1 cellular context compared by ENCODE assay signal in genomic region chr2:207698303-207698702, GRCh38.
TF ChIP-seq lines count a peak whose summit lies in the region.

No MANE protein-coding gene starts in this region.

TF ChIP-seq in HepG2, 621 proteins besides CTCF, POLR2A, EP300 and RAD21:
- TF ChIP-seq ZNF558 (CRISPR knock-in tag; IDR thresholded peaks at IDR 0.05; ENCODE audit: borderline replicate concordance): no peak
- no peak for TF ChIP-seq ZNF101 (CRISPR knock-in tag; IDR thresholded peaks at IDR 0.05; ENCODE audit: borderline replicate concordance, low read depth)
- TF ChIP-seq BCLAF1 (IDR thresholded peaks at IDR 0.05): no peak
- no peak for TF ChIP-seq NFE2L1 (CRISPR knock-in tag; IDR thresholded peaks at IDR 0.05; ENCODE audit: borderline replicate concordance)
- TF ChIP-seq, protein P1, sequence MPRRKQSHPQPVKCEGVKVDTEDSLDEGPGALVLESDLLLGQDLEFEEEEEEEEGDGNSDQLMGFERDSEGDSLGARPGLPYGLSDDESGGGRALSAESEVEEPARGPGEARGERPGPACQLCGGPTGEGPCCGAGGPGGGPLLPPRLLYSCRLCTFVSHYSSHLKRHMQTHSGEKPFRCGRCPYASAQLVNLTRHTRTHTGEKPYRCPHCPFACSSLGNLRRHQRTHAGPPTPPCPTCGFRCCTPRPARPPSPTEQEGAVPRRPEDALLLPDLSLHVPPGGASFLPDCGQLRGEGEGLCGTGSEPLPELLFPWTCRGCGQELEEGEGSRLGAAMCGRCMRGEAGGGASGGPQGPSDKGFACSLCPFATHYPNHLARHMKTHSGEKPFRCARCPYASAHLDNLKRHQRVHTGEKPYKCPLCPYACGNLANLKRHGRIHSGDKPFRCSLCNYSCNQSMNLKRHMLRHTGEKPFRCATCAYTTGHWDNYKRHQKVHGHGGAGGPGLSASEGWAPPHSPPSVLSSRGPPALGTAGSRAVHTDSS (CRISPR knock-in tag; conservative IDR thresholded peaks at IDR 0.05): no peak
- no peak for TF ChIP-seq RBM22 (optimal IDR thresholded peaks at IDR 0.05; ENCODE audit: low read length)
- TF ChIP-seq TOE1 (CRISPR knock-in tag; IDR thresholded peaks at IDR 0.05): no peak
- TF ChIP-seq ZNF232 (CRISPR knock-in tag; IDR thresholded peaks at IDR 0.05; ENCODE audit: borderline replicate concordance): no peak
- no peak for TF ChIP-seq ZNF207 (IDR thresholded peaks at IDR 0.05; ENCODE audit: borderline replicate concordance)
- TF ChIP-seq NR1H2 (CRISPR knock-in tag; IDR thresholded peaks at IDR 0.05; ENCODE audit: borderline replicate concordance, low read depth): no peak
- no peak for TF ChIP-seq EED (CRISPR knock-in tag; IDR thresholded peaks at IDR 0.05)
- no peak for TF ChIP-seq ZFP36L1 (CRISPR knock-in tag; IDR thresholded peaks at IDR 0.05)
- TF ChIP-seq, protein P2, sequence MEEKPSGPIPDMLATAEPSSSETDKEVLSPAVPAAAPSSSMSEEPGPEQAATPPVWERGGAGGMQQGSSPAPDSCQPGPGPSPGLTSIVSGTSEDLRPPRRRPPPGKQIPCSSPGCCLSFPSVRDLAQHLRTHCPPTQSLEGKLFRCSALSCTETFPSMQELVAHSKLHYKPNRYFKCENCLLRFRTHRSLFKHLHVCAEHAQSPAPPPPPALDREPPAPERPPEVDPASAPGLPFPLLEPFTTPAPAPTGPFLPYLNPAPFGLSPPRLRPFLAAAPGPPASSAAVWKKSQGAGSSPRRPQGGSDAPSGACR (CRISPR knock-in tag; IDR thresholded peaks at IDR 0.05): no peak
- TF ChIP-seq, protein P3, sequence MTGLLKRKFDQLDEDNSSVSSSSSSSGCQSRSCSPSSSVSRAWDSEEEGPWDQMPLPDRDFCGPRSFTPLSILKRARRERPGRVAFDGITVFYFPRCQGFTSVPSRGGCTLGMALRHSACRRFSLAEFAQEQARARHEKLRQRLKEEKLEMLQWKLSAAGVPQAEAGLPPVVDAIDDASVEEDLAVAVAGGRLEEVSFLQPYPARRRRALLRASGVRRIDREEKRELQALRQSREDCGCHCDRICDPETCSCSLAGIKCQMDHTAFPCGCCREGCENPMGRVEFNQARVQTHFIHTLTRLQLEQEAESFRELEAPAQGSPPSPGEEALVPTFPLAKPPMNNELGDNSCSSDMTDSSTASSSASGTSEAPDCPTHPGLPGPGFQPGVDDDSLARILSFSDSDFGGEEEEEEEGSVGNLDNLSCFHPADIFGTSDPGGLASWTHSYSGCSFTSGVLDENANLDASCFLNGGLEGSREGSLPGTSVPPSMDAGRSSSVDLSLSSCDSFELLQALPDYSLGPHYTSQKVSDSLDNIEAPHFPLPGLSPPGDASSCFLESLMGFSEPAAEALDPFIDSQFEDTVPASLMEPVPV (CRISPR knock-in tag; IDR thresholded peaks at IDR 0.05): no peak
- no peak for TF ChIP-seq BATF2 (CRISPR knock-in tag; IDR thresholded peaks at IDR 0.05)
- no peak for TF ChIP-seq ASH2L (IDR thresholded peaks at IDR 0.05; ENCODE audit: insufficient read length, low read depth, low read length)
- TF ChIP-seq JUND (CRISPR knock-in tag; IDR thresholded peaks at IDR 0.05): no peak
